In genomic region chr4:153764611-153765368, GRCh38 we compare ENCODE assay signal across 2 cellular contexts.
A peak's percentile ranks its signal among the peaks of the same experiment; 100 is the strongest.
TF ChIP-seq lines count a peak whose summit lies in the region.

No MANE protein-coding gene starts in this region.

TF ChIP-seq in HEK293, 187 proteins besides CTCF, POLR2A, EP300 and RAD21:
- TF ChIP-seq ZBTB10 (tag by site-specific recombination; IDR thresholded peaks at IDR 0.05) (no peak), ELK4 (IDR thresholded peaks at IDR 0.05; ENCODE audit: borderline replicate concordance, low read depth, low read length) (no peak), ZNF600 (tag by site-specific recombination; IDR thresholded peaks at IDR 0.05) (no peak), PRDM10 (tag by site-specific recombination; IDR thresholded peaks at IDR 0.05) (0 out of 2 replicates have a peak, but pooled peaks have one; percentile 43), ZNF132 (tag by site-specific recombination; IDR thresholded peaks at IDR 0.05; ENCODE audit: borderline replicate concordance) (no peak), ZBTB44 (tag by site-specific recombination; IDR thresholded peaks at IDR 0.05) (peak; percentile 73), SP3 (tag by site-specific recombination; IDR thresholded peaks at IDR 0.05) (no peak), ZNF555 (tag by site-specific recombination; conservative IDR thresholded peaks at IDR 0.05) (no peak)
TF ChIP-seq in HEK293: peak in this region for 2.

TF ChIP-seq in H1, 55 proteins besides CTCF, POLR2A, EP300 and RAD21:
- TF ChIP-seq KDM4A (IDR thresholded peaks at IDR 0.05; ENCODE audit: low read depth, low read length, severe bottlenecking) (no peak), HDAC6 (IDR thresholded peaks at IDR 0.05; ENCODE audit: low read depth, low read length) (no peak)
